ENCODE assay signal across 10 cellular contexts in the genomic region with DNA sequence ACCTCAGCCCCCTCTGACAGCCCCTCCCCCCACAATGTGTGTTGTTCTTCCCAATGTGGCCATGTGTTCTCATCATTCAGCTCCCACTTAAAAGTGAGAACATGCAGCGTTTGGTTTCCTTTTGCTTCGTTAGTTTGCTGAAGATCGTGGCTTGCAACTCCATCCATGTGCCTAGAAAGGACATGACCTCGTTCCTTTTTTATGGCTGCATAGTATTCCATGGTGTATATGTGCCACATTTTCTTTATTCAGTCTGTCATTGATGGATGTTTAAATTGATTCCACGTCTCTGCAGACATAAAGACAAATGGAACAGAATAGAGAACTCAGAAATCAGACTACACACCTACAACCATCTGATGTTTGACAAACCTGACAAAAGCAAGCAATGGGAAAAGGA. TPM values are rescaled to one million over a fixed set of nuclear protein-coding genes. Genes with fewer than 3 reads are reported as not detected.
"Had no signal": no experiment of that assay in that cellular context is flagged by ENCODE, and none has a peak within 500 bp of the region (broad histone marks: within the 10 kb centered on the region; RNA-seq: fewer than 3 reads in every experiment).

No MANE protein-coding gene starts in this region.

- H3K27ac ChIP-seq: HL-60 had no signal

- DNase-seq: H9, HCEC 1CT, HFFc6, KG1 had no signal

- FAIRE-seq: H1, H54, HepG2 had no signal

- ATAC-seq: GM23338, HepG2 had no signal

- H2AFZ ChIP-seq: GM23338 had no signal

- H3K4me2 ChIP-seq: GM23338 had no signal

- H3K4me3 ChIP-seq: GM23338 had no signal

RNA-seq across cellular contexts. Expression of gene ARX, which starts 46.0 kb away (rescaled TPM):
- total RNA-seq: GM23338, H1, HepG2, HFFc6 had no signal
- polyA plus RNA-seq: H1, HepG2, IgD-negative memory B cell had no signal
